In genomic region chr2:6826081-6826913, GRCh38 we compare ENCODE assay signal across 1 cellular context.
A peak's percentile ranks its signal among the peaks of the same experiment; 100 is the strongest.
TF ChIP-seq lines count a peak whose summit lies in the region.

No MANE protein-coding gene starts in this region.

TF ChIP-seq in K562, 482 proteins besides CTCF, POLR2A, EP300 and RAD21 (continued from another document):
- no peak for TF ChIP-seq KDM4B (IDR thresholded peaks at IDR 0.05; ENCODE audit: borderline replicate concordance in 2 of 2, low read depth in 1 of 2)
- no peak for TF ChIP-seq E2F4 (CRISPR knock-in tag; IDR thresholded peaks at IDR 0.05; ENCODE audit: low read depth)
- TF ChIP-seq ZNF436 (CRISPR knock-in tag; IDR thresholded peaks at IDR 0.05): no peak
- TF ChIP-seq PRDM10 (IDR thresholded peaks at IDR 0.05; ENCODE audit: partially characterized antibody): peak; percentile 11
- TF ChIP-seq ETV1 (tag; conservative IDR thresholded peaks at IDR 0.05; ENCODE audit: low read depth): peak; percentile 96
- TF ChIP-seq ZNF174 (CRISPR knock-in tag; IDR thresholded peaks at IDR 0.05): no peak
- no peak for TF ChIP-seq GTF2F1 (IDR thresholded peaks at IDR 0.05; ENCODE audit: low read depth, low read length)
- no peak for TF ChIP-seq PREB (CRISPR knock-in tag; IDR thresholded peaks at IDR 0.05)
- TF ChIP-seq PHF21A (IDR thresholded peaks at IDR 0.05; ENCODE audit: borderline replicate concordance, low read depth): no peak
- no peak for TF ChIP-seq POLR2AphosphoS5 (IDR thresholded peaks at IDR 0.05; ENCODE audit: control insufficient read depth, insufficient read depth, low read depth, low read length)
- no peak for TF ChIP-seq HDAC6 (IDR thresholded peaks at IDR 0.05; ENCODE audit: low read depth, low read length)
- no peak for TF ChIP-seq HDGF (IDR thresholded peaks at IDR 0.05)
- TF ChIP-seq MXI1 (IDR thresholded peaks at IDR 0.05; ENCODE audit: low read depth, low read length): no peak
- no peak for TF ChIP-seq ZNF695 (CRISPR knock-in tag; IDR thresholded peaks at IDR 0.05)
- 0 out of 2 replicates have a peak, but pooled peaks have one; percentile 11 for TF ChIP-seq NR2C1 (IDR thresholded peaks at IDR 0.05)
- no peak for TF ChIP-seq NR2C1 (tag; IDR thresholded peaks at IDR 0.05)
- peak; percentile 99 for TF ChIP-seq NFE2 (IDR thresholded peaks at IDR 0.05; ENCODE audit: low read depth)
- TF ChIP-seq PHF8 (IDR thresholded peaks at IDR 0.05; ENCODE audit: borderline replicate concordance, low read length): no peak
- TF ChIP-seq, protein P1, sequence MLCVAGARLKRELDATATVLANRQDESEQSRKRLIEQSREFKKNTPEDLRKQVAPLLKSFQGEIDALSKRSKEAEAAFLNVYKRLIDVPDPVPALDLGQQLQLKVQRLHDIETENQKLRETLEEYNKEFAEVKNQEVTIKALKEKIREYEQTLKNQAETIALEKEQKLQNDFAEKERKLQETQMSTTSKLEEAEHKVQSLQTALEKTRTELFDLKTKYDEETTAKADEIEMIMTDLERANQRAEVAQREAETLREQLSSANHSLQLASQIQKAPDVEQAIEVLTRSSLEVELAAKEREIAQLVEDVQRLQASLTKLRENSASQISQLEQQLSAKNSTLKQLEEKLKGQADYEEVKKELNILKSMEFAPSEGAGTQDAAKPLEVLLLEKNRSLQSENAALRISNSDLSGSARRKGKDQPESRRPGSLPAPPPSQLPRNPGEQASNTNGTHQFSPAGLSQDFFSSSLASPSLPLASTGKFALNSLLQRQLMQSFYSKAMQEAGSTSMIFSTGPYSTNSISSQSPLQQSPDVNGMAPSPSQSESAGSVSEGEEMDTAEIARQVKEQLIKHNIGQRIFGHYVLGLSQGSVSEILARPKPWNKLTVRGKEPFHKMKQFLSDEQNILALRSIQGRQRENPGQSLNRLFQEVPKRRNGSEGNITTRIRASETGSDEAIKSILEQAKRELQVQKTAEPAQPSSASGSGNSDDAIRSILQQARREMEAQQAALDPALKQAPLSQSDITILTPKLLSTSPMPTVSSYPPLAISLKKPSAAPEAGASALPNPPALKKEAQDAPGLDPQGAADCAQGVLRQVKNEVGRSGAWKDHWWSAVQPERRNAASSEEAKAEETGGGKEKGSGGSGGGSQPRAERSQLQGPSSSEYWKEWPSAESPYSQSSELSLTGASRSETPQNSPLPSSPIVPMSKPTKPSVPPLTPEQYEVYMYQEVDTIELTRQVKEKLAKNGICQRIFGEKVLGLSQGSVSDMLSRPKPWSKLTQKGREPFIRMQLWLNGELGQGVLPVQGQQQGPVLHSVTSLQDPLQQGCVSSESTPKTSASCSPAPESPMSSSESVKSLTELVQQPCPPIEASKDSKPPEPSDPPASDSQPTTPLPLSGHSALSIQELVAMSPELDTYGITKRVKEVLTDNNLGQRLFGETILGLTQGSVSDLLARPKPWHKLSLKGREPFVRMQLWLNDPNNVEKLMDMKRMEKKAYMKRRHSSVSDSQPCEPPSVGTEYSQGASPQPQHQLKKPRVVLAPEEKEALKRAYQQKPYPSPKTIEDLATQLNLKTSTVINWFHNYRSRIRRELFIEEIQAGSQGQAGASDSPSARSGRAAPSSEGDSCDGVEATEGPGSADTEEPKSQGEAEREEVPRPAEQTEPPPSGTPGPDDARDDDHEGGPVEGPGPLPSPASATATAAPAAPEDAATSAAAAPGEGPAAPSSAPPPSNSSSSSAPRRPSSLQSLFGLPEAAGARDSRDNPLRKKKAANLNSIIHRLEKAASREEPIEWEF (CRISPR knock-in tag; IDR thresholded peaks at IDR 0.05): no peak
- TF ChIP-seq ZNF740 (CRISPR knock-in tag; IDR thresholded peaks at IDR 0.05): no peak
- no peak for TF ChIP-seq ZNF740 (tag; IDR thresholded peaks at IDR 0.05)
- TF ChIP-seq DIDO1 (tag; IDR thresholded peaks at IDR 0.05; ENCODE audit: low read depth): no peak
- TF ChIP-seq ZNF23 (CRISPR knock-in tag; IDR thresholded peaks at IDR 0.05): no peak
- no peak for TF ChIP-seq LCOR (CRISPR knock-in tag; IDR thresholded peaks at IDR 0.05)
- peak; percentile 64 for TF ChIP-seq SMARCA4 (IDR thresholded peaks at IDR 0.05)
- TF ChIP-seq, protein P2, sequence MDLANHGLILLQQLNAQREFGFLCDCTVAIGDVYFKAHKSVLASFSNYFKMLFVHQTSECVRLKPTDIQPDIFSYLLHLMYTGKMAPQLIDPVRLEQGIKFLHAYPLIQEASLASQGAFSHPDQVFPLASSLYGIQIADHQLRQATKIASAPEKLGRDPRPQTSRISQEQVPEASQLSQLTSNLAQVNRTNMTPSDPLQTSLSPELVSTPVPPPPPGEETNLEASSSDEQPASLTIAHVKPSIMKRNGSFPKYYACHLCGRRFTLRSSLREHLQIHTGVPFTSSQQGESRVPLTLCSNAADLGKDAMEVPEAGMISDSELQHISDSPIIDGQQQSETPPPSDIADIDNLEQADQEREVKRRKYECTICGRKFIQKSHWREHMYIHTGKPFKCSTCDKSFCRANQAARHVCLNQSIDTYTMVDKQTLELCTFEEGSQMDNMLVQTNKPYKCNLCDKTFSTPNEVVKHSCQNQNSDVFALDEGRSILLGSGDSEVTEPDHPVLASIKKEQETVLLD (IDR thresholded peaks at IDR 0.05): no peak
- TF ChIP-seq ZBTB26 (CRISPR knock-in tag; IDR thresholded peaks at IDR 0.05): no peak
- TF ChIP-seq, protein P3, sequence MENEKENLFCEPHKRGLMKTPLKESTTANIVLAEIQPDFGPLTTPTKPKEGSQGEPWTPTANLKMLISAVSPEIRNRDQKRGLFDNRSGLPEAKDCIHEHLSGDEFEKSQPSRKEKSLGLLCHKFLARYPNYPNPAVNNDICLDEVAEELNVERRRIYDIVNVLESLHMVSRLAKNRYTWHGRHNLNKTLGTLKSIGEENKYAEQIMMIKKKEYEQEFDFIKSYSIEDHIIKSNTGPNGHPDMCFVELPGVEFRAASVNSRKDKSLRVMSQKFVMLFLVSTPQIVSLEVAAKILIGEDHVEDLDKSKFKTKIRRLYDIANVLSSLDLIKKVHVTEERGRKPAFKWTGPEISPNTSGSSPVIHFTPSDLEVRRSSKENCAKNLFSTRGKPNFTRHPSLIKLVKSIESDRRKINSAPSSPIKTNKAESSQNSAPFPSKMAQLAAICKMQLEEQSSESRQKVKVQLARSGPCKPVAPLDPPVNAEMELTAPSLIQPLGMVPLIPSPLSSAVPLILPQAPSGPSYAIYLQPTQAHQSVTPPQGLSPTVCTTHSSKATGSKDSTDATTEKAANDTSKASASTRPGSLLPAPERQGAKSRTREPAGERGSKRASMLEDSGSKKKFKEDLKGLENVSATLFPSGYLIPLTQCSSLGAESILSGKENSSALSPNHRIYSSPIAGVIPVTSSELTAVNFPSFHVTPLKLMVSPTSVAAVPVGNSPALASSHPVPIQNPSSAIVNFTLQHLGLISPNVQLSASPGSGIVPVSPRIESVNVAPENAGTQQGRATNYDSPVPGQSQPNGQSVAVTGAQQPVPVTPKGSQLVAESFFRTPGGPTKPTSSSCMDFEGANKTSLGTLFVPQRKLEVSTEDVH (IDR thresholded peaks at IDR 0.05; ENCODE audit: low read depth, partially characterized antibody): peak; percentile 45
- no peak for TF ChIP-seq ZBTB1 (CRISPR knock-in tag; IDR thresholded peaks at IDR 0.05; ENCODE audit: borderline replicate concordance, low read depth)
- no peak for TF ChIP-seq THRA (IDR thresholded peaks at IDR 0.05)
